Comparison of ENCODE assay signal across 8 cellular contexts in the genomic region with DNA sequence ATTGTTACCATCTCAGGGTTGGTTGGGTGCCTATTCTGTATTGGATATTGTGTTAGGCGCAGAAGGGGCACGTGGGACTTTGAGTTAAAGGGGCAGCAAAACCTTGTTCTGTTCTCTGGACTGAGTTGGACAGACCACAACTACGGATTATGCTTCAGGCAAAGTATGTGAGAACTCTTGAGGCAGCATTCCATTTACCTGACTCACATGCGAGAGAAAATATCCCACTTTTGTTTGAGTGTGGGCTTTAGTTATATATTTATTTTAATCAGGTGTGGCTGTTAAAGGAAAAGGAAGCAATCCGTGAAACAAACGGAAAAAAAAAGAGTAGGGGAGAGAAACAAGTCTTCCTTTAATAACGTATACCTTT. TPM values are rescaled to one million over a fixed set of nuclear protein-coding genes. Genes with fewer than 3 reads are reported as not detected.
DNase-seq lines count a peak whose midpoint lies in the region; ATAC-seq, FAIRE-seq and TF ChIP-seq lines count a peak whose summit lies in the region.

No MANE protein-coding gene starts in this region.

- H3K79me2 ChIP-seq in keratinocyte (ENCODE audit: control insufficient read depth, insufficient read depth, low read length) = peaks cover 7% of the 10 kb centered on the region

- H3K9me3 Mint-ChIP-seq in CD14-positive monocyte = peaks cover 0 to 2% (median under 1%) of the 10 kb centered on the region in 7 donors
- H3K9me3 Mint-ChIP-seq in IgD-negative memory B cell = no peaks in the 10 kb centered on the region

- intact Hi-C loops in CD14-positive monocyte (cut with micrococcal nuclease) = loop anchor here in 1 of 2 donors (5.0 kb wide), 1 partner anchor 397 kb away; no protein-coding TSS in a partner anchor

- peak overlapping the region; percentile 99 to 100 for H3K4me3 Mint-ChIP-seq in CD14-positive monocyte
- H3K4me3 Mint-ChIP-seq in IgD-negative memory B cell = peak overlapping the region; percentile 91 to 96 (median 93)

- dilution Hi-C loops in keratinocyte (cut with MboI; ENCODE audit: extremely low pct_ligation_motif_present, low sequenced_read_pairs) = no loop called here

- TF ChIP-seq CTCF in CD14-positive monocyte (IDR thresholded peaks at IDR 0.05) (no peak), keratinocyte (optimal IDR thresholded peaks at IDR 0.05 in 1 of 3, IDR thresholded peaks at IDR 0.05 in 1 of 3, conservative IDR thresholded peaks at IDR 0.05 in 1 of 3; ENCODE audit: extremely low read depth in 1 of 3, insufficient read depth in 2 of 3, low read length in 3 of 3) (no peak)

- H3K27ac Mint-ChIP-seq in CD14-positive monocyte = peak overlapping the region in 3 of 7 donors; percentile 90 to 97 (median 94)
- no peak overlapping the region for H3K27ac Mint-ChIP-seq in IgD-negative memory B cell

- peaks cover 21% of the 10 kb centered on the region for H3K4me1 ChIP-seq in keratinocyte (ENCODE audit: control insufficient read depth, extremely low read depth, insufficient read depth, low read length)
- H3K4me1 ChIP-seq in stomach smooth muscle (ENCODE audit: control insufficient read depth, insufficient read depth, low read length) = peaks cover 10% of the 10 kb centered on the region

- peaks cover 7 to 8% (median 7%) of the 10 kb centered on the region in 3 donors for H3K27me3 Mint-ChIP-seq in CD14-positive monocyte (ENCODE audit: low read depth in 3 of 3)
- H3K27me3 Mint-ChIP-seq in IgD-negative memory B cell = peaks cover 6% of the 10 kb centered on the region

- H3K36me3 ChIP-seq in keratinocyte (ENCODE audit: control insufficient read depth in 2 of 2, extremely low read depth in 1 of 2, insufficient read depth in 2 of 2, low read length in 2 of 2) (no peaks in the 10 kb centered on the region), stomach smooth muscle (ENCODE audit: control insufficient read depth in 2 of 2, insufficient read depth in 2 of 2, low read length in 2 of 2) (no peaks in the 10 kb centered on the region)

- H3K4me1 Mint-ChIP-seq in CD14-positive monocyte (peaks cover 17% of the 10 kb centered on the region), IgD-negative memory B cell (peaks cover 0 to 8% (median 6%) of the 10 kb centered on the region in 3 donors)

- peak overlapping the region; percentile 80 for H3K27ac ChIP-seq in keratinocyte (ENCODE audit: control insufficient read depth, insufficient read depth, low read length)
- H3K27ac ChIP-seq in stomach smooth muscle (ENCODE audit: low read length) = no peak overlapping the region

- H3K27me3 ChIP-seq in keratinocyte (ENCODE audit: control insufficient read depth, extremely low read depth, insufficient read depth, low read length) (no peaks in the 10 kb centered on the region), stomach smooth muscle (ENCODE audit: control insufficient read depth in 1 of 2, insufficient read depth in 2 of 2, low read length in 2 of 2) (no peaks in the 10 kb centered on the region)

- no peak for DNase-seq in CD14-positive monocyte (ENCODE audit: low spot score)
- DNase-seq in astrocyte of the hippocampus (ENCODE audit: low read depth, low spot score) = peak; percentile 95
- DNase-seq in keratinocyte (ENCODE audit: low read depth, low spot score) = peak; percentile 62
- no peak for DNase-seq in UCSD-AML1 (lab: John Stamatoyannopoulos, UW; ENCODE audit: unreplicated experiment)
- DNase-seq in globus pallidus (ENCODE audit: low spot score) = no peak

- ATAC-seq in GM18870 (IDR thresholded peaks at IDR 0.05; ENCODE audit: unreplicated experiment) = no peak

- H3K4me3 ChIP-seq in keratinocyte (ENCODE audit: control insufficient read depth in 2 of 3, extremely low read depth in 1 of 3, insufficient read depth in 2 of 3, low read depth in 1 of 3, low read length in 3 of 3) = peak overlapping the region; percentile 56 to 95 (median 85)
- peak overlapping the region; percentile 82 to 92 for H3K4me3 ChIP-seq in stomach smooth muscle (ENCODE audit: low read length in 2 of 2)

- H3K36me3 Mint-ChIP-seq in CD14-positive monocyte (no peaks in the 10 kb centered on the region), IgD-negative memory B cell (no peaks in the 10 kb centered on the region)

- peak overlapping the region; percentile 95 for H3K4me2 ChIP-seq in keratinocyte (ENCODE audit: control insufficient read depth, extremely low read depth, insufficient read depth, low read depth, low read length)

- H3K9me3 ChIP-seq in keratinocyte (ENCODE audit: control insufficient read depth, low read depth, low read length) (no peaks in the 10 kb centered on the region), stomach smooth muscle (ENCODE audit: control insufficient read depth in 2 of 2, low read length in 2 of 2) (no peaks in the 10 kb centered on the region)

- peak; percentile 78 for FAIRE-seq in keratinocyte (lab: Jason Lieb, UNC)

- H3K9ac ChIP-seq in keratinocyte (ENCODE audit: control insufficient read depth, extremely low read depth, insufficient read depth, low read length) (peak overlapping the region; percentile 80), stomach smooth muscle (ENCODE audit: low read length in 2 of 2) (peak overlapping the region; percentile 50 to 68)

- H3K9me1 ChIP-seq in keratinocyte (ENCODE audit: control insufficient read depth, extremely low read depth, insufficient read depth, low read length) = no peaks in the 10 kb centered on the region

- H2AFZ ChIP-seq in keratinocyte (ENCODE audit: control insufficient read depth, low read length) = peak overlapping the region; percentile 99

- H4K20me1 ChIP-seq in keratinocyte (ENCODE audit: control insufficient read depth, extremely low read depth, insufficient read depth, low read length) = no peaks in the 10 kb centered on the region

RNA-seq across cellular contexts. Expression of a gene that starts 0.6 kb away (rescaled TPM):
- under 1 TPM in 1 of 2 donors, not detected in 1; 0.17 TPM for polyA plus RNA-seq in CD14-positive monocyte
- not detected for polyA plus RNA-seq in IgD-negative memory B cell
- 6.0 to 13.9 TPM (median 10.3 TPM) in 3 replicates for polyA plus RNA-seq in keratinocyte
- polyA plus RNA-seq in keratinocyte (2011; ENCODE audit: low read depth) = 5.8 TPM
- 4.8 and 11.9 TPM in 2 replicates for polyA plus RNA-seq in keratinocyte (2011; cell fraction: cytosol; rRNA removed)
- 6.0 and 8.0 TPM in 2 replicates for polyA plus RNA-seq in keratinocyte (2011; cell fraction: nucleus; rRNA removed)
- polyA plus RNA-seq in keratinocyte (2012; ENCODE audit: low replicate concordance) = 2.7 and 9.3 TPM in 2 replicates
- 2.2 to 12.7 TPM (median 3.9 TPM) in 3 replicates for polyA minus RNA-seq in keratinocyte
- 6.1 TPM for polyA minus RNA-seq in keratinocyte (2011; cell fraction: cytosol; rRNA and poly(A)+ RNA removed)
- polyA minus RNA-seq in keratinocyte (2011; cell fraction: nucleus; rRNA and poly(A)+ RNA removed) = 3.2 and 12.5 TPM in 2 replicates

RNA-seq across cellular contexts. Expression of a gene that starts 17.0 kb away (rescaled TPM):
- polyA plus RNA-seq in CD14-positive monocyte (1 to 10 TPM; 6.3 to 6.6 TPM), IgD-negative memory B cell (12.6 TPM), keratinocyte (14.2 to 30.8 TPM (median 20.0 TPM) in 3 replicates)
- 7.0 TPM for polyA plus RNA-seq in keratinocyte (2011; ENCODE audit: low read depth)
- polyA plus RNA-seq in keratinocyte (2011; cell fraction: cytosol; rRNA removed) = 5.3 and 11.4 TPM in 2 replicates
- 36.4 and 58.0 TPM in 2 replicates for polyA plus RNA-seq in keratinocyte (2011; cell fraction: nucleus; rRNA removed)
- 9.9 and 18.1 TPM in 2 replicates for polyA plus RNA-seq in keratinocyte (2012; ENCODE audit: low replicate concordance)
- polyA minus RNA-seq in keratinocyte = 10.0 to 51.3 TPM (median 29.6 TPM) in 3 replicates
- 16.7 TPM for polyA minus RNA-seq in keratinocyte (2011; cell fraction: cytosol; rRNA and poly(A)+ RNA removed)
- 47.1 and 89.4 TPM in 2 replicates for polyA minus RNA-seq in keratinocyte (2011; cell fraction: nucleus; rRNA and poly(A)+ RNA removed)

Comparison
In these comparisons a context has a peak if more than half of its experiments do, and no peak if none do; other contexts are left out.
1. DNase-seq: peak in astrocyte of the hippocampus (single experiment) and keratinocyte (single experiment); none in CD14-positive monocyte (single experiment), UCSD-AML1 (single experiment) and globus pallidus (single experiment).